8 cellular contexts compared by ENCODE assay signal in genomic region chr2:237590272-237591020, GRCh38. TPM values are rescaled to one million over a fixed set of nuclear protein-coding genes. Genes with fewer than 3 reads are reported as not detected.
DNase-seq lines count a peak whose midpoint lies in the region; ATAC-seq and TF ChIP-seq lines count a peak whose summit lies in the region.
"Had no signal": no experiment of that assay in that cellular context is flagged by ENCODE, and none has a peak within 500 bp of the region (broad histone marks: within the 10 kb centered on the region; RNA-seq: fewer than 3 reads in every experiment).

RAB17 (minus strand) TSS chr2:237590734; CDS start chr2:237586154, 4,580 bp downstream.

- H3K36me3 ChIP-seq in HUES48 (ENCODE audit: control insufficient read depth, insufficient read depth, low read length) (peaks cover 10% of the 10 kb centered on the region; the same call in 1 of the 2 replicates), suprapubic skin (no peaks in the 10 kb centered on the region)

- no peak for TF ChIP-seq EP300 in suprapubic skin (IDR thresholded peaks at IDR 0.05)

- H3K4me1 ChIP-seq in HUES48 (ENCODE audit: control insufficient read depth, insufficient read depth, low read length) (peaks cover 67% of the 10 kb centered on the region), suprapubic skin (peaks cover 27% of the 10 kb centered on the region)

- no peak for TF ChIP-seq CTCF in activated CD8-positive, alpha-beta T cell treated with anti-CD3 and anti-CD28 coated beads for 36 hours (IDR thresholded peaks at IDR 0.05)
- TF ChIP-seq CTCF in suprapubic skin (IDR thresholded peaks at IDR 0.05), result no peak

- peak within 1 kb of the TSS; percentile 67 for H3K27ac ChIP-seq in HUES48 (ENCODE audit: low read depth, low read length)
- peak within 1 kb of the TSS; percentile 52 for H3K27ac ChIP-seq in suprapubic skin

- CTCF ChIA-PET in activated CD8-positive, alpha-beta T cell treated with anti-CD3 and anti-CD28 coated beads for 36 hours (lab: Charles Lee), result interaction anchor here (1.0 to 1.2 kb wide), 5 partner anchors 9 to 155 kb away, joined by 3 to 4 read pairs (median 3); no protein-coding TSS in a partner anchor

- POLR2A ChIA-PET in activated CD8-positive, alpha-beta T cell treated with anti-CD3 and anti-CD28 coated beads for 36 hours (lab: Charles Lee), result no interaction called here

- H3K4me1 Mint-ChIP-seq in activated CD8-positive, alpha-beta T cell treated with anti-CD3 and anti-CD28 coated beads for 36 hours (ENCODE audit: low read depth), result peaks cover 9% of the 10 kb centered on the region

- H3K36me3 Mint-ChIP-seq in activated CD8-positive, alpha-beta T cell treated with anti-CD3 and anti-CD28 coated beads for 36 hours (ENCODE audit: low read depth), result no peaks in the 10 kb centered on the region

- H3K9me3 Mint-ChIP-seq in activated CD8-positive, alpha-beta T cell treated with anti-CD3 and anti-CD28 coated beads for 36 hours, result no peaks in the 10 kb centered on the region

- H3K27ac Mint-ChIP-seq in activated CD8-positive, alpha-beta T cell treated with anti-CD3 and anti-CD28 coated beads for 36 hours, result no peak within 1 kb of the TSS

- TF ChIP-seq POLR2A in suprapubic skin (IDR thresholded peaks at IDR 0.05), result no peak

- peak within 1 kb of the TSS; percentile 76 for H3K4me3 ChIP-seq in HUES48 (ENCODE audit: low read depth, low read length)
- H3K4me3 ChIP-seq in iPS-18c (ENCODE audit: insufficient read depth, low read depth, low read length), result peak within 1 kb of the TSS; percentile 41
- no peak within 1 kb of the TSS for H3K4me3 ChIP-seq in suprapubic skin

- DNase-seq in activated CD8-positive, alpha-beta T cell treated with anti-CD3 and anti-CD28 coated beads for 36 hours, result peak; percentile 52
- peak in 1 of 2 donors; percentile 60 for DNase-seq in suprapubic skin (ENCODE audit: low spot score in 2 of 2)
- DNase-seq in T-helper 9 cell, result no peak
- DNase-seq: left cardiac atrium had no signal

- H3K27me3 ChIP-seq in HUES48 (ENCODE audit: control insufficient read depth, insufficient read depth, low read length) (no peaks in the 10 kb centered on the region), suprapubic skin (no peaks in the 10 kb centered on the region)

- H3K27me3 Mint-ChIP-seq in activated CD8-positive, alpha-beta T cell treated with anti-CD3 and anti-CD28 coated beads for 36 hours, result no peaks in the 10 kb centered on the region

- 41% methylated on average over 12 of the region's 15 CpGs for WGBS in suprapubic skin

- H3K4me3 Mint-ChIP-seq in activated CD8-positive, alpha-beta T cell treated with anti-CD3 and anti-CD28 coated beads for 36 hours, result no peak within 1 kb of the TSS

- H3K9me3 ChIP-seq in HUES48 (ENCODE audit: control insufficient read depth, insufficient read depth, low read length) (no peaks in the 10 kb centered on the region), iPS-18c (ENCODE audit: control insufficient read depth, insufficient read depth, low read length) (no peaks in the 10 kb centered on the region), suprapubic skin (no peaks in the 10 kb centered on the region)

- H3K9ac ChIP-seq in HUES48 (ENCODE audit: low read depth, low read length), result peak within 1 kb of the TSS; percentile 68

- peak; percentile 78 for ATAC-seq in activated CD8-positive, alpha-beta T cell treated with anti-CD3 and anti-CD28 coated beads for 36 hours
- ATAC-seq in GM21528 (IDR thresholded peaks at IDR 0.05; ENCODE audit: low FRiP score, unreplicated experiment) (no peak), HG03565 (IDR thresholded peaks at IDR 0.05; ENCODE audit: unreplicated experiment) (no peak)

- intact Hi-C loops in activated CD8-positive, alpha-beta T cell treated with anti-CD3 and anti-CD28 coated beads for 36 hours (cut with micrococcal nuclease), result no loop called here

RNA-seq across cellular contexts. Expression of gene RAB17, which starts in this region (rescaled TPM):
- under 1 TPM; 0.14 to 0.69 TPM for total RNA-seq in activated CD8-positive, alpha-beta T cell treated with anti-CD3 and anti-CD28 coated beads for 36 hours
- total RNA-seq in suprapubic skin, result 1 to 10 TPM; 3.3 to 8.5 (median 6.0) TPM

Comparison
In these comparisons a context has a peak if more than half of its experiments do, and no peak if none do; other contexts are left out.
1. Peak in DNase-seq and ATAC-seq in activated CD8-positive, alpha-beta T cell treated with anti-CD3 and anti-CD28 coated beads for 36 hours; RNA of the gene not detected or under 1 TPM.